1 cellular context compared by ENCODE assay signal in the genomic region with DNA sequence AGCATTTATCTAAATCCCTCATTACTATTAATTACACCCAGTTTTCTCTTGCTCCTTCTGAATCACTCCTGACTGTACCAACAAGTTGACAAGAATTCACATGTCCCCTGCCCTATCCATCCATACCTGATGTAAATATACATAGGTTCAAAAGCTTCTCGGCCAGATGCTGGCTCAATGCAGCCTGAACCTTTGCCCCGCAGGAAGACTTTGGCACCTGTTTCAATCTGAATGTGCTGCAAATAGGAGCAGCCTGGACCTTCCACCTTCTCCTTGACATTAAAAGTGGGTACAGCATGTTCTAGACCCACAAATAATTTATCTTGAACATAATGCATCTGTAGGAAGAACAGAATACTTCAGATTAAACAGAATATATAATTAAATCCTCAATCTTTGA.
TF ChIP-seq lines count a peak whose summit lies in the region.

No MANE protein-coding gene starts in this region.

TF ChIP-seq in K562, 482 proteins besides CTCF, POLR2A, EP300 and RAD21:
- TF ChIP-seq NR2C2 (CRISPR knock-in tag; IDR thresholded peaks at IDR 0.05) (no peak), NR2C2 (tag; IDR thresholded peaks at IDR 0.05) (no peak), ZNF263 (CRISPR knock-in tag; IDR thresholded peaks at IDR 0.05; ENCODE audit: borderline replicate concordance) (no peak), ZNF232 (CRISPR knock-in tag; IDR thresholded peaks at IDR 0.05) (0 out of 2 replicates have a peak, but pooled peaks have one; percentile 39), ZNF175 (CRISPR knock-in tag; IDR thresholded peaks at IDR 0.05; ENCODE audit: low read depth) (no peak)
